Comparison of ENCODE assay signal across 1 cellular context in the genomic region with DNA sequence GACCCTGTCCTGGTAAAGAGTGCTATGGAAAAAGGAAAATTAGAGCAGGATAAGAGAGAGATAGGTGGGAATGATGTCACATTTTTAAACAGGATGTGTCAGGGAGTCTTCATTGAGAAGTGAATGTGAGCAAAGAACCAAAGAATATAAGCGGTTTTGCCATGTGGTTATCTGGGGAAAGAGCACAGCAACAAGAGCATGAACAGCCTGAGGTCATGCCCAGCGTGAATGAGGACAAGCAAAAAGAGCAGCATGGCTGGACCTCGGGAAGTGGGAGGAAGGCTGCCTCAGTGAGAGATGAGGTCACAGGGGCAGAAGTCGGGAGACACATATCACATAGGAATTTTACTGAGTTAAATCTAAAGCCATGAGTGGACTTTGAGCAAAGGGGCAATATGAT.
TF ChIP-seq lines count a peak whose summit lies in the region.

No MANE protein-coding gene starts in this region.

TF ChIP-seq in IMR-90, 13 proteins besides CTCF, POLR2A, EP300 and RAD21:
- no peak for TF ChIP-seq MAFK (IDR thresholded peaks at IDR 0.05; ENCODE audit: low read depth, low read length)
- TF ChIP-seq SMC3 (IDR thresholded peaks at IDR 0.05; ENCODE audit: low read depth, low read length), result no peak
- no peak for TF ChIP-seq CHD1 (IDR thresholded peaks at IDR 0.05; ENCODE audit: low read depth, low read length)
- TF ChIP-seq, protein P1, sequence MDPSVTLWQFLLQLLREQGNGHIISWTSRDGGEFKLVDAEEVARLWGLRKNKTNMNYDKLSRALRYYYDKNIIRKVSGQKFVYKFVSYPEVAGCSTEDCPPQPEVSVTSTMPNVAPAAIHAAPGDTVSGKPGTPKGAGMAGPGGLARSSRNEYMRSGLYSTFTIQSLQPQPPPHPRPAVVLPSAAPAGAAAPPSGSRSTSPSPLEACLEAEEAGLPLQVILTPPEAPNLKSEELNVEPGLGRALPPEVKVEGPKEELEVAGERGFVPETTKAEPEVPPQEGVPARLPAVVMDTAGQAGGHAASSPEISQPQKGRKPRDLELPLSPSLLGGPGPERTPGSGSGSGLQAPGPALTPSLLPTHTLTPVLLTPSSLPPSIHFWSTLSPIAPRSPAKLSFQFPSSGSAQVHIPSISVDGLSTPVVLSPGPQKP (IDR thresholded peaks at IDR 0.05; ENCODE audit: borderline replicate concordance, low read depth, low read length), result no peak
- TF ChIP-seq, protein P2, sequence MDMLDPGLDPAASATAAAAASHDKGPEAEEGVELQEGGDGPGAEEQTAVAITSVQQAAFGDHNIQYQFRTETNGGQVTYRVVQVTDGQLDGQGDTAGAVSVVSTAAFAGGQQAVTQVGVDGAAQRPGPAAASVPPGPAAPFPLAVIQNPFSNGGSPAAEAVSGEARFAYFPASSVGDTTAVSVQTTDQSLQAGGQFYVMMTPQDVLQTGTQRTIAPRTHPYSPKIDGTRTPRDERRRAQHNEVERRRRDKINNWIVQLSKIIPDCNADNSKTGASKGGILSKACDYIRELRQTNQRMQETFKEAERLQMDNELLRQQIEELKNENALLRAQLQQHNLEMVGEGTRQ (IDR thresholded peaks at IDR 0.05; ENCODE audit: low read depth, low read length), result no peak
- TF ChIP-seq BHLHE40 (IDR thresholded peaks at IDR 0.05; ENCODE audit: low read depth, low read length), result no peak
- TF ChIP-seq MXI1 (IDR thresholded peaks at IDR 0.05; ENCODE audit: borderline replicate concordance, low read depth, low read length), result no peak
TF ChIP-seq in IMR-90: peak in this region for 0.
